16 cellular contexts compared by ENCODE assay signal in the genomic region with DNA sequence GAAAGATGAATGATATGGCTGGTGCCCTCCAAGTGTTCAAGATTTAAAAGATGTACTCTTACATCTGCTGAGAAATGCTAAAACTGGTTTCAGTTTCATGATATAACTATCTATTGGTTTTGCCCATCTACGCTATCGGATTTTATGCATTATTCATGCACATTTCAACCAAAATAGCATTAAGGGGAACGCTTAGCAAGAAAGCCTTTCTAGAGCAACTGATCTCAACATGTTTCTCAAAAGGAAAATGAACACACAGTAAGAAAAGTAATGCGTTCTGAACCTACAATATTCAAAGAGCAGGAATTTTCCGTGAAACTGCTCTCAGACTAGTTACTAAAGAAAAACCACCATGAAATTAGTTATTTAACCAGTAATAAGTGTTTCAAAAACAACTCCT.
DNase-seq lines count a peak whose midpoint lies in the region; ATAC-seq and TF ChIP-seq lines count a peak whose summit lies in the region.
"Had no signal": no experiment of that assay in that cellular context is flagged by ENCODE, and none has a peak within 500 bp of the region (broad histone marks: within the 10 kb centered on the region; RNA-seq: fewer than 3 reads in every experiment).

No MANE protein-coding gene starts in this region.

- H3K9me3 ChIP-seq in OCI-LY3 (ENCODE audit: insufficient read depth, low read length) (no peaks in the 10 kb centered on the region), esophagus muscularis mucosa (no peaks in the 10 kb centered on the region), psoas muscle (no peaks in the 10 kb centered on the region)
- H3K9me3 ChIP-seq: BLaER1 treated with 17β-estradiol and CSF1 and Interleukin-3, amounts not matched to agents 10 nM and 100 nM had no signal

- intact Hi-C loops in esophagus muscularis mucosa (cut with DNase I) (no loop called here), psoas muscle (cut with DNase I) (no loop called here)

- H2AFZ ChIP-seq in OCI-LY3 (ENCODE audit: low read depth, low read length): no peak overlapping the region; the same call in 1 of the 2 replicates
- H2AFZ ChIP-seq: PC-9 had no signal

- H3K36me3 ChIP-seq in OCI-LY3 (replicated peaks; ENCODE audit: low read depth, low read length) (no peaks in the 10 kb centered on the region), esophagus muscularis mucosa (peaks cover 0 to 29% (median 13%) of the 10 kb centered on the region in 4 donors), psoas muscle (ENCODE audit: insufficient read depth in 1 of 2, low read depth in 1 of 2) (peaks cover 5 to 18% of the 10 kb centered on the region in 2 donors)

- TF ChIP-seq POLR2A in esophagus muscularis mucosa (IDR thresholded peaks at IDR 0.05; ENCODE audit: low read depth): no peak

- ATAC-seq in psoas muscle (no peak), HG02642 (IDR thresholded peaks at IDR 0.05; ENCODE audit: poor library complexity, unreplicated experiment) (no peak)

- 95% methylated on average over 5 of the region's 5 CpGs for WGBS in esophagus muscularis mucosa
- 81 to 90% (median 82%) methylated on average over 5 of the region's 5 CpGs for WGBS in psoas muscle, 3 donors

- no peaks in the 10 kb centered on the region for H4K20me1 ChIP-seq in OCI-LY3 (ENCODE audit: insufficient read depth, low read length)
- H4K20me1 ChIP-seq: BLaER1 treated with 17β-estradiol and CSF1 and Interleukin-3, amounts not matched to agents 10 nM and 100 nM had no signal

- TF ChIP-seq EP300 in esophagus muscularis mucosa (IDR thresholded peaks at IDR 0.05): no peak

- H3K9ac ChIP-seq in OCI-LY3 (ENCODE audit: low read length): no peak overlapping the region
- H3K9ac ChIP-seq: BLaER1 treated with 17β-estradiol and CSF1 and Interleukin-3, amounts not matched to agents 10 nM and 100 nM had no signal

- peak overlapping the region; percentile 51 for H3K27ac ChIP-seq in OCI-LY3 (ENCODE audit: low read length)
- peak overlapping the region; percentile 47 to 73 (median 64) for H3K27ac ChIP-seq in esophagus muscularis mucosa (replicated peaks in 1 of 4)
- H3K27ac ChIP-seq in psoas muscle: peak overlapping the region; percentile 68
- H3K27ac ChIP-seq in temporal lobe (ENCODE audit: low read depth, low read length): peak overlapping the region; percentile 46
- H3K27ac ChIP-seq: BLaER1 treated with 17β-estradiol and CSF1 and Interleukin-3, amounts not matched to agents 10 nM and 100 nM; HL-60; PC-9 had no signal

- H3K4me3 ChIP-seq in OCI-LY3 (ENCODE audit: low read length) (peak overlapping the region; percentile 58), esophagus muscularis mucosa (no peak overlapping the region), psoas muscle (no peak overlapping the region)
- H3K4me3 ChIP-seq: BLaER1 treated with 17β-estradiol and CSF1 and Interleukin-3, amounts not matched to agents 10 nM and 100 nM; PC-9 had no signal

- no peaks in the 10 kb centered on the region for H3K79me2 ChIP-seq in OCI-LY3 (ENCODE audit: low read length)

- TF ChIP-seq CTCF in OCI-LY3 (IDR thresholded peaks at IDR 0.05; ENCODE audit: low read depth, low read length): no peak
- TF ChIP-seq CTCF in esophagus muscularis mucosa (IDR thresholded peaks at IDR 0.05): no peak
- no peak for TF ChIP-seq CTCF in psoas muscle (IDR thresholded peaks at IDR 0.05)

- H3K27me3 ChIP-seq in OCI-LY3 (ENCODE audit: low read depth, low read length) (0 out of 2 replicates have a peak, but pooled peaks cover 4% of the 10 kb centered on the region), esophagus muscularis mucosa (no peaks in the 10 kb centered on the region), psoas muscle (ENCODE audit: insufficient read depth in 3 of 3, low read length in 2 of 3) (no peaks in the 10 kb centered on the region)
- H3K27me3 ChIP-seq: BLaER1 treated with 17β-estradiol and CSF1 and Interleukin-3, amounts not matched to agents 10 nM and 100 nM had no signal

- DNase-seq in esophagus muscularis mucosa (ENCODE audit: extremely low spot score) (no peak), psoas muscle (no peak), AG08395 (ENCODE audit: low spot score) (no peak), NCI-H2107 treated with DMSO at 0.1 percent for 48 hours (lab: John Stamatoyannopoulos, UW; ENCODE audit: unreplicated experiment) (no peak)
- DNase-seq: DMS 273 treated with DMSO at 0.1 percent for 48 hours, HFFc6, MV-4-11, NCI-H1417 treated with DMSO at 0.1 percent for 48 hours, NCI-H2029, NCI-H524, PC-9 had no signal

- peak overlapping the region; percentile 77 for H3K4me2 ChIP-seq in OCI-LY3 (ENCODE audit: low read length)
- H3K4me2 ChIP-seq: BLaER1 treated with 17β-estradiol and CSF1 and Interleukin-3, amounts not matched to agents 10 nM and 100 nM; PC-9 had no signal

- H3K4me1 ChIP-seq in OCI-LY3 (ENCODE audit: low read length) (peaks cover 24% of the 10 kb centered on the region), esophagus muscularis mucosa (peaks cover 22 to 47% (median 43%) of the 10 kb centered on the region in 4 donors), psoas muscle (peaks cover 35% of the 10 kb centered on the region)
